14 cellular contexts compared by ENCODE assay signal in the genomic region with DNA sequence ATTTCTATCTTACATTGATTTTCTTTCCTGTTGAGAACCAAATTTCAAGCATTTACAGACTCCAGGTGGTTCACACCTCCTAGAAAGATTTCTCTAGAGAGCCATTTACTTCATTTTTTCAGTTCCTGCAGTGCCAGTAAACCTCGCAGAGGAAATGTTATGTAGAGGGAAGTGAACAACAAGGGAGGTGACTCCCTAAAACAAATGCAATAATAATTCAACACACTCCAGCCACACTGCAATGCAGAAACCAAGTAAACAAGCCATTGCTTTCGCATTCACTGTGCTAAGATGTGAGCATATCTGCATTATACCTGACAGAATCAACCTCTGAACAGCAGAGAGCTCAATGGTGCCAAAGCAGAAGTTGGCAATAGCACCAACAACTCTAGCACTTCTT.
A peak's percentile ranks its signal among the peaks of the same experiment; 100 is the strongest.
DNase-seq lines count a peak whose midpoint lies in the region; ATAC-seq lines count a peak whose summit lies in the region.
"Had no signal": no experiment of that assay in that cellular context is flagged by ENCODE, and none has a peak within 500 bp of the region (broad histone marks: within the 10 kb centered on the region; RNA-seq: fewer than 3 reads in every experiment).

No MANE protein-coding gene starts in this region.

- no peaks in the 10 kb centered on the region for H3K27me3 ChIP-seq in aorta (ENCODE audit: control insufficient read depth in 1 of 2, insufficient read depth in 2 of 2, low read length in 1 of 2)
- no peaks in the 10 kb centered on the region for H3K27me3 ChIP-seq in Karpas-422 (ENCODE audit: low read length)

- H3K36me3 ChIP-seq in aorta (ENCODE audit: control insufficient read depth in 1 of 2, insufficient read depth in 2 of 2, low read length in 1 of 2) (no peaks in the 10 kb centered on the region), Karpas-422 (ENCODE audit: insufficient read depth, low read length) (no peaks in the 10 kb centered on the region)

- no peaks in the 10 kb centered on the region for H4K20me1 ChIP-seq in Karpas-422 (ENCODE audit: insufficient read depth, low read depth, low read length)

- H3K4me1 ChIP-seq in aorta (ENCODE audit: control insufficient read depth in 1 of 2, insufficient read depth in 2 of 2, low read length in 2 of 2) (no peaks in the 10 kb centered on the region), Karpas-422 (ENCODE audit: low read length) (peaks cover 46% of the 10 kb centered on the region)

- DNase-seq in SIG-M5 treated with dmso at 0.1 percent for 504 hours (lab: John Stamatoyannopoulos, UW; ENCODE audit: unreplicated experiment), result peak; percentile 45
- no peak for DNase-seq in SIG-M5 (lab: John Stamatoyannopoulos, UW)
- DNase-seq in aorta, result no peak
- no peak for DNase-seq in Karpas-422
- DNase-seq: 8988T; activated T-cell treated with anti-CD3 and anti-CD28 coated beads, Interleukin-2, amount 50 U/mL, for 72 hours; midbrain; stimulated activated CD4-positive, alpha-beta T cell treated with anti-CD3 and anti-CD28 coated beads, Interleukin-4, amount 100 ng/mL, for 1 hour had no signal

- WGBS in aorta, 2 donors, result 46 to 53% methylated on average over 2 of the region's 2 CpGs

- no peaks in the 10 kb centered on the region for H3K36me3 Mint-ChIP-seq in stimulated activated memory B cell treated with anti-CD40 and anti-IgM and Interleukin-4, amounts not matched to agents 10 μg/mL and 1 μg/mL and 100 μg/mL, for 72 hours

- H3K4me3 Mint-ChIP-seq in stimulated activated memory B cell treated with anti-CD40 and anti-IgM and Interleukin-4, amounts not matched to agents 10 μg/mL and 1 μg/mL and 100 μg/mL, for 72 hours, result no peak overlapping the region
- H3K4me3 Mint-ChIP-seq: activated T-cell treated with anti-CD3 and anti-CD28 coated beads, Interleukin-2, amount 50 U/mL, for 72 hours had no signal

- no peaks in the 10 kb centered on the region for H3K9me2 ChIP-seq in Karpas-422 (replicated peaks; ENCODE audit: insufficient read depth, low read length)

- no peak overlapping the region for H3K27ac ChIP-seq in aorta (ENCODE audit: low read depth in 1 of 2, low read length in 2 of 2)
- no peak overlapping the region for H3K27ac ChIP-seq in Karpas-422 (ENCODE audit: low read length)
- H3K27ac ChIP-seq: epithelial cell of prostate, KMS-11 had no signal

- intact Hi-C loops in aorta (cut with DNase I), result no loop called here

- H3K9ac ChIP-seq in Karpas-422 (ENCODE audit: low read length), result no peak overlapping the region
- H3K9ac ChIP-seq: KMS-11 had no signal

- H3K4me1 Mint-ChIP-seq in stimulated activated memory B cell treated with anti-CD40 and anti-IgM and Interleukin-4, amounts not matched to agents 10 μg/mL and 1 μg/mL and 100 μg/mL, for 72 hours, result peaks cover 59% of the 10 kb centered on the region

- H3K9me3 Mint-ChIP-seq in stimulated activated memory B cell treated with anti-CD40 and anti-IgM and Interleukin-4, amounts not matched to agents 10 μg/mL and 1 μg/mL and 100 μg/mL, for 72 hours, result no peaks in the 10 kb centered on the region

- ATAC-seq in HG02642 (IDR thresholded peaks at IDR 0.05; ENCODE audit: poor library complexity, unreplicated experiment) (peak; percentile 32), HG03565 (IDR thresholded peaks at IDR 0.05; ENCODE audit: unreplicated experiment) (peak; percentile 23), GM19035 (IDR thresholded peaks at IDR 0.05; ENCODE audit: unreplicated experiment) (no peak), aorta (ENCODE audit: low FRiP score) (no peak)
- ATAC-seq in stimulated activated memory B cell treated with anti-CD40 and anti-IgM and Interleukin-4, amounts not matched to agents 10 μg/mL and 1 μg/mL and 100 μg/mL, for 72 hours, result peak; percentile 70
- ATAC-seq: activated T-cell treated with anti-CD3 and anti-CD28 coated beads, Interleukin-2, amount 50 U/mL, for 72 hours had no signal

- H3K27me3 Mint-ChIP-seq in stimulated activated memory B cell treated with anti-CD40 and anti-IgM and Interleukin-4, amounts not matched to agents 10 μg/mL and 1 μg/mL and 100 μg/mL, for 72 hours, result no peaks in the 10 kb centered on the region

- H3K4me3 ChIP-seq in aorta (ENCODE audit: low read length in 2 of 2) (no peak overlapping the region), Karpas-422 (ENCODE audit: low read length) (no peak overlapping the region)

- no peak overlapping the region for H2AFZ ChIP-seq in Karpas-422 (ENCODE audit: low read length)

- peak overlapping the region; percentile 2 for H3K27ac Mint-ChIP-seq in stimulated activated memory B cell treated with anti-CD40 and anti-IgM and Interleukin-4, amounts not matched to agents 10 μg/mL and 1 μg/mL and 100 μg/mL, for 72 hours
- H3K27ac Mint-ChIP-seq: activated T-cell treated with anti-CD3 and anti-CD28 coated beads, Interleukin-2, amount 50 U/mL, for 72 hours had no signal

- H3K4me2 ChIP-seq in Karpas-422 (ENCODE audit: low read depth, low read length, poor library complexity, severe bottlenecking), result no peak overlapping the region
- H3K4me2 ChIP-seq: KMS-11 had no signal

- no peaks in the 10 kb centered on the region for H3K79me2 ChIP-seq in Karpas-422 (ENCODE audit: low read length)

- H3K9me3 ChIP-seq in aorta (ENCODE audit: control insufficient read depth, low read length) (no peaks in the 10 kb centered on the region), Karpas-422 (ENCODE audit: low read length) (no peaks in the 10 kb centered on the region)

Comparison
In these comparisons a context has a peak if more than half of its experiments do, and no peak if none do; other contexts are left out.
1. ATAC-seq: peak in HG02642 (single experiment), HG03565 (single experiment) and stimulated activated memory B cell treated with anti-CD40 and anti-IgM and Interleukin-4, amounts not matched to agents 10 μg/mL and 1 μg/mL and 100 μg/mL, for 72 hours (single experiment); none in GM19035 (single experiment) and aorta (single experiment).